2 cellular contexts compared by ENCODE assay signal in the genomic region with DNA sequence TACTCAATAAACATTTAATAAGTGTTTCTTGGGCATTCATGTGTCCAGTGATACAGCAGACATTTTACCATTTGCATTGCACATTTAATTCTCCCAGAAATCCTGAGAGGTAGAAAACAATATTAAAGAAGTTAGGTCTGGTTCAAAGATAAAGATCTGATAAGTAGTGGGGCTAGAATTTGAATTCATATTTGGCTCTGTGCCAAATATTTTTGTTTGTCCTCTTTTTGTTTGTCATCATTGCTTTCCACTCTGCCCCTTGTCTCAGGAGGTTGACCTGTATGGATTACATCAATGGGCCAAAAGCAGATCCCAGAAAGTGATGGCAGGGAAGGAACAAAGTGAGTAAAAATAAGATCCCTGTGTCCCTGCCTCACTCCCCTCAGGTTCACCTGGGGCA.
TF ChIP-seq lines count a peak whose summit lies in the region.

No MANE protein-coding gene starts in this region.

TF ChIP-seq in HepG2, 621 proteins besides CTCF, POLR2A, EP300 and RAD21 (continued from another document):
- TF ChIP-seq, protein P1, sequence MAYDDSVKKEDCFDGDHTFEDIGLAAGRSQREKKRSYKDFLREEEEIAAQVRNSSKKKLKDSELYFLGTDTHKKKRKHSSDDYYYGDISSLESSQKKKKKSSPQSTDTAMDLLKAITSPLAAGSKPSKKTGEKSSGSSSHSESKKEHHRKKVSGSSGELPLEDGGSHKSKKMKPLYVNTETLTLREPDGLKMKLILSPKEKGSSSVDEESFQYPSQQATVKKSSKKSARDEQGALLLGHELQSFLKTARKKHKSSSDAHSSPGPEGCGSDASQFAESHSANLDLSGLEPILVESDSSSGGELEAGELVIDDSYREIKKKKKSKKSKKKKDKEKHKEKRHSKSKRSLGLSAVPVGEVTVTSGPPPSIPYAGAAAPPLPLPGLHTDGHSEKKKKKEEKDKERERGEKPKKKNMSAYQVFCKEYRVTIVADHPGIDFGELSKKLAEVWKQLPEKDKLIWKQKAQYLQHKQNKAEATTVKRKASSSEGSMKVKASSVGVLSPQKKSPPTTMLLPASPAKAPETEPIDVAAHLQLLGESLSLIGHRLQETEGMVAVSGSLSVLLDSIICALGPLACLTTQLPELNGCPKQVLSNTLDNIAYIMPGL (CRISPR knock-in tag; IDR thresholded peaks at IDR 0.05; ENCODE audit: borderline replicate concordance in 1 of 2, low read depth in 1 of 2) = no peak

TF ChIP-seq in K562, 482 proteins besides CTCF, POLR2A, EP300 and RAD21 (continued from another document):
- TF ChIP-seq NFIX (CRISPR knock-in tag; IDR thresholded peaks at IDR 0.05; ENCODE audit: low read depth) = peak; percentile 95
- TF ChIP-seq KLF1 (tag; IDR thresholded peaks at IDR 0.05) = no peak
- no peak for TF ChIP-seq ZNF507 (tag; conservative IDR thresholded peaks at IDR 0.05)
- no peak for TF ChIP-seq RCOR1 (IDR thresholded peaks at IDR 0.05; ENCODE audit: borderline replicate concordance in 1 of 2, low read depth in 2 of 2, low read length in 2 of 2)
- TF ChIP-seq, protein P2, sequence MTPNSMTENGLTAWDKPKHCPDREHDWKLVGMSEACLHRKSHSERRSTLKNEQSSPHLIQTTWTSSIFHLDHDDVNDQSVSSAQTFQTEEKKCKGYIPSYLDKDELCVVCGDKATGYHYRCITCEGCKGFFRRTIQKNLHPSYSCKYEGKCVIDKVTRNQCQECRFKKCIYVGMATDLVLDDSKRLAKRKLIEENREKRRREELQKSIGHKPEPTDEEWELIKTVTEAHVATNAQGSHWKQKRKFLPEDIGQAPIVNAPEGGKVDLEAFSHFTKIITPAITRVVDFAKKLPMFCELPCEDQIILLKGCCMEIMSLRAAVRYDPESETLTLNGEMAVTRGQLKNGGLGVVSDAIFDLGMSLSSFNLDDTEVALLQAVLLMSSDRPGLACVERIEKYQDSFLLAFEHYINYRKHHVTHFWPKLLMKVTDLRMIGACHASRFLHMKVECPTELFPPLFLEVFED (CRISPR knock-in tag; conservative IDR thresholded peaks at IDR 0.05) = no peak
- TF ChIP-seq NFIC (IDR thresholded peaks at IDR 0.05) = peak; percentile 96
